8 cellular contexts compared by ENCODE assay signal in genomic region chr11:44110231-44110679, GRCh38. TPM values are rescaled to one million over a fixed set of nuclear protein-coding genes. Genes with fewer than 3 reads are reported as not detected.
DNase-seq lines count a peak whose midpoint lies in the region; ATAC-seq and TF ChIP-seq lines count a peak whose summit lies in the region.

No MANE protein-coding gene starts in this region.

- peaks cover 33% of the 10 kb centered on the region for H3K36me3 ChIP-seq in left ventricle myocardium inferior
- no peaks in the 10 kb centered on the region for H3K36me3 ChIP-seq in smooth muscle cell (ENCODE audit: low read depth)

- peak; percentile 93 for ATAC-seq in GM21825 (IDR thresholded peaks at IDR 0.05; ENCODE audit: unreplicated experiment)

- H4K20me1 ChIP-seq in smooth muscle cell (ENCODE audit: low read depth) = peaks cover 59% of the 10 kb centered on the region

- H3K27me3 ChIP-seq in left ventricle myocardium inferior (ENCODE audit: low read depth) (no peaks in the 10 kb centered on the region), smooth muscle cell (ENCODE audit: low read depth) (no peaks in the 10 kb centered on the region)

- H3K9me3 ChIP-seq in left ventricle myocardium inferior (replicated peaks) (no peaks in the 10 kb centered on the region), smooth muscle cell (replicated peaks; ENCODE audit: low read depth) (no peaks in the 10 kb centered on the region)

- H2AFZ ChIP-seq in smooth muscle cell (ENCODE audit: low read depth) = no peak overlapping the region

- H3F3A ChIP-seq in smooth muscle cell (ENCODE audit: low read depth) = no peaks in the 10 kb centered on the region

- TF ChIP-seq CTCF in GM12865 (IDR thresholded peaks at IDR 0.05; ENCODE audit: insufficient read depth, low read depth, low read length, missing control alignments) = peak; percentile 79
- TF ChIP-seq CTCF in left ventricle myocardium inferior (IDR thresholded peaks at IDR 0.05; ENCODE audit: borderline replicate concordance) = peak; percentile 83
- TF ChIP-seq CTCF in smooth muscle cell (IDR thresholded peaks at IDR 0.05; ENCODE audit: borderline replicate concordance, insufficient read depth, poor library complexity, severe bottlenecking) = peak; percentile 70

- no peak overlapping the region for H3K4me3 ChIP-seq in GM12865 (ENCODE audit: low read depth, low read length)
- no peak overlapping the region for H3K4me3 ChIP-seq in left ventricle myocardium inferior
- no peak overlapping the region for H3K4me3 ChIP-seq in smooth muscle cell

- no peaks in the 10 kb centered on the region for H3K79me2 ChIP-seq in smooth muscle cell (ENCODE audit: low read depth)

- H3K27ac ChIP-seq in left ventricle myocardium inferior (replicated peaks) (peak overlapping the region; percentile 47), smooth muscle cell (ENCODE audit: low read depth) (no peak overlapping the region)

- WGBS in smooth muscle cell (ENCODE audit: low lambda C conversion rate) = 8% methylated on average over 4 of the region's 4 CpGs

- H3K4me1 ChIP-seq in left ventricle myocardium inferior (peaks cover 39% of the 10 kb centered on the region), smooth muscle cell (ENCODE audit: low read depth) (no peaks in the 10 kb centered on the region)

- no peak overlapping the region for H3K9ac ChIP-seq in smooth muscle cell (ENCODE audit: low read depth)

- intact Hi-C loops in left ventricle myocardium inferior (cut with micrococcal nuclease) = no loop called here

- no peak overlapping the region for H3K4me2 ChIP-seq in smooth muscle cell

- DNase-seq in GM12865 (ENCODE audit: low read depth) (peak; percentile 72), KG1 (lab: John Stamatoyannopoulos, UW) (peak; percentile 40), SK-N-DZ (ENCODE audit: low spot score) (peak; percentile 44), left ventricle myocardium inferior (peak; percentile 50), smooth muscle cell (lab: John Stamatoyannopoulos, UW; ENCODE audit: unreplicated experiment) (no peak), NCI-H524 treated with DMSO at 0.1 percent for 48 hours (lab: John Stamatoyannopoulos, UW) (no peak)
- DNase-seq in activated naive CD4-positive, alpha-beta T cell treated with anti-CD3 and anti-CD28 coated beads, Interleukin-2, amount 50 U/mL, for 16 hours = peak; percentile 49

RNA-seq across cellular contexts. Expression of gene EXT2, which starts 14.8 kb away (rescaled TPM):
- 38.3 and 45.8 TPM in 2 replicates for polyA plus RNA-seq in SK-N-DZ (2014; cell fraction: cytosol; rRNA removed)
- polyA plus RNA-seq in SK-N-DZ (2014; cell fraction: nucleus; rRNA removed) = 18.4 and 22.8 TPM in 2 replicates
- 24.5 TPM for total RNA-seq in left ventricle myocardium inferior
- total RNA-seq in smooth muscle cell = 128 and 144 TPM in 2 replicates
- 64.3 and 87.6 TPM in 2 replicates for polyA plus RNA-seq in smooth muscle cell

RNA-seq across cellular contexts. Expression of gene ACCS, which starts 44.2 kb away (rescaled TPM):
- polyA plus RNA-seq in SK-N-DZ (2014; cell fraction: cytosol; rRNA removed) = not detected in 2 replicates
- 0.35 TPM in 1 of 2 replicates, not detected in the other for polyA plus RNA-seq in SK-N-DZ (2014; cell fraction: nucleus; rRNA removed)
- total RNA-seq in left ventricle myocardium inferior (7.9 TPM), smooth muscle cell (1.6 and 3.5 TPM in 2 replicates)
- 4.1 and 11.3 TPM in 2 replicates for polyA plus RNA-seq in smooth muscle cell

Comparison
In these comparisons a context has a peak if more than half of its experiments do, and no peak if none do; other contexts are left out.
1. DNase-seq: peak in GM12865 (single experiment), KG1 (single experiment), SK-N-DZ (single experiment), activated naive CD4-positive, alpha-beta T cell treated with anti-CD3 and anti-CD28 coated beads, Interleukin-2, amount 50 U/mL, for 16 hours (single experiment) and left ventricle myocardium inferior (single experiment); none in smooth muscle cell (single experiment) and NCI-H524 treated with DMSO at 0.1 percent for 48 hours (single experiment).
2. Peak in every context shown above with its lines, with median percentiles within 50 percentile points of each other: CTCF ChIP-seq.